Comparison of ENCODE assay signal across 8 cellular contexts in genomic region chr10:50067546-50068351, GRCh38. TPM values are rescaled to one million over a fixed set of nuclear protein-coding genes. Genes with fewer than 3 reads are reported as not detected.
DNase-seq lines count a peak whose midpoint lies in the region; ATAC-seq, FAIRE-seq and TF ChIP-seq lines count a peak whose summit lies in the region.
"Not testable (repeated sequence)": the region's sequence is repeated elsewhere in the genome, so short reads cannot be mapped to it uniquely, and the experiment has no call there.

Gene WASHC2A, plus strand, starts transcription at chr10:50067954. Its CDS starts 52 bp downstream, at chr10:50068006.

- H3K9me3 Mint-ChIP-seq in activated naive CD8-positive, alpha-beta T cell treated with anti-CD3 and anti-CD28 coated beads, Interleukin-2, amount 10 ng/mL, durations not matched to agents 7 days and 5 days, result not testable (repeated sequence)

- H3K4me3 Mint-ChIP-seq in activated naive CD8-positive, alpha-beta T cell treated with anti-CD3 and anti-CD28 coated beads, Interleukin-2, amount 10 ng/mL, durations not matched to agents 7 days and 5 days, result peak within 1 kb of the TSS; percentile 76

- H3K36me3 Mint-ChIP-seq in activated naive CD8-positive, alpha-beta T cell treated with anti-CD3 and anti-CD28 coated beads, Interleukin-2, amount 10 ng/mL, durations not matched to agents 7 days and 5 days, result not testable (repeated sequence)

- POLR2A ChIA-PET in activated naive CD8-positive, alpha-beta T cell treated with anti-CD3 and anti-CD28 coated beads, Interleukin-2, amount 10 ng/mL, durations not matched to agents 7 days and 5 days (lab: Charles Lee), result interaction anchor here (1.5 kb wide), 1 partner anchor 529 kb away, joined by 4 read pairs; the partner anchor contains the start of gene ERCC6

- not testable (repeated sequence) for H3K27me3 ChIP-seq in pancreas; thymus (ENCODE audit: control insufficient read depth, insufficient read depth)

- not testable (repeated sequence) for TF ChIP-seq CTCF in GM12864 (IDR thresholded peaks at IDR 0.05; ENCODE audit: low read depth, low read length, missing control alignments); pancreas (IDR thresholded peaks at IDR 0.05)

- H3K27me3 Mint-ChIP-seq in activated naive CD8-positive, alpha-beta T cell treated with anti-CD3 and anti-CD28 coated beads, Interleukin-2, amount 10 ng/mL, durations not matched to agents 7 days and 5 days, result not testable (repeated sequence)

- DNase-seq in GM12864 (ENCODE audit: low read depth), result peak; percentile 41
- DNase-seq in NCI-H1092 treated with DMSO at 0.1 percent for 48 hours (lab: John Stamatoyannopoulos, UW), result peak; percentile 62
- peak; percentile 54 for DNase-seq in SW480 (ENCODE audit: low spot score)
- DNase-seq in activated naive CD8-positive, alpha-beta T cell treated with anti-CD3 and anti-CD28 coated beads, Interleukin-2, amount 10 ng/mL, durations not matched to agents 7 days and 5 days, result peak; percentile 96
- DNase-seq in Right ventricle myocardium superior, result peak; percentile 96
- peak; percentile 88 to 100 (median 96) for DNase-seq in pancreas

- H3K27ac ChIP-seq in pancreas, result peak within 1 kb of the TSS; percentile 52 to 71 (median 61)
- H3K27ac ChIP-seq in thymus (ENCODE audit: low read depth), result peak within 1 kb of the TSS; percentile 70

- not testable (repeated sequence) for H3K9me3 ChIP-seq in pancreas; thymus (ENCODE audit: control insufficient read depth)

- FAIRE-seq in pancreas (lab: Jason Lieb, UNC), result not testable (repeated sequence)

- peak within 1 kb of the TSS; percentile 84 for H3K27ac Mint-ChIP-seq in activated naive CD8-positive, alpha-beta T cell treated with anti-CD3 and anti-CD28 coated beads, Interleukin-2, amount 10 ng/mL, durations not matched to agents 7 days and 5 days

- not testable (repeated sequence) for H3K4me1 ChIP-seq in pancreas; thymus (ENCODE audit: control insufficient read depth, insufficient read depth, low read length)

- intact Hi-C loops in Right ventricle myocardium superior (cut with DNase I); pancreas (cut with DNase I): not testable (repeated sequence)

- H3K36me3 ChIP-seq in pancreas; thymus (ENCODE audit: control insufficient read depth, insufficient read depth): not testable (repeated sequence)

- peak; percentile 91 for ATAC-seq in HG02623 (IDR thresholded peaks at IDR 0.05; ENCODE audit: unreplicated experiment)
- ATAC-seq in activated naive CD8-positive, alpha-beta T cell treated with anti-CD3 and anti-CD28 coated beads, Interleukin-2, amount 10 ng/mL, durations not matched to agents 7 days and 5 days (ENCODE audit: low read depth), result peak; percentile 90
- ATAC-seq in Right ventricle myocardium superior (ENCODE audit: poor library complexity), result peak; percentile 99
- ATAC-seq in pancreas, result peak; percentile 98 to 100 (median 98)

- WGBS in pancreas, 2 donors, result 0 to 1% methylated on average over 43 to 54 of the region's 73 CpGs
- WGBS in thymus, result under 1% methylated on average over 57 of the region's 73 CpGs

- H3K4me3 ChIP-seq in GM12864 (ENCODE audit: low read depth, low read length) (peak within 1 kb of the TSS; percentile 66), pancreas (peak within 1 kb of the TSS; percentile 52 to 72 (median 62)), thymus (ENCODE audit: low read length) (peak within 1 kb of the TSS; percentile 62)

- H3K4me1 Mint-ChIP-seq in activated naive CD8-positive, alpha-beta T cell treated with anti-CD3 and anti-CD28 coated beads, Interleukin-2, amount 10 ng/mL, durations not matched to agents 7 days and 5 days, result not testable (repeated sequence)

RNA-seq across cellular contexts. Expression of gene WASHC2A, which starts in this region (rescaled TPM):
- 10 to 100 TPM; 42.8 to 44.0 TPM for total RNA-seq in activated naive CD8-positive, alpha-beta T cell treated with anti-CD3 and anti-CD28 coated beads, Interleukin-2, amount 10 ng/mL, durations not matched to agents 7 days and 5 days
- total RNA-seq in Right ventricle myocardium superior (65.4 TPM), pancreas (10 to 100 TPM; 11.4 to 31.9 (median 15.0) TPM)
- polyA plus RNA-seq in pancreas (10 to 100 TPM; 11.4 to 18.1 TPM), thymus (32.2 TPM)

Comparison
In these comparisons a context has a peak if more than half of its experiments do, and no peak if none do; other contexts are left out.
1. Peak in every context shown above with its lines: DNase-seq, ATAC-seq, H3K4me3 ChIP-seq and H3K27ac ChIP-seq.
2. DNase-seq: peak in every context shown above with its lines; median percentile 96 in pancreas; 96 in activated naive CD8-positive, alpha-beta T cell treated with anti-CD3 and anti-CD28 coated beads, Interleukin-2, amount 10 ng/mL, durations not matched to agents 7 days and 5 days; 96 in Right ventricle myocardium superior; 62 in NCI-H1092 treated with DMSO at 0.1 percent for 48 hours; 54 in SW480; 41 in GM12864.